1 cellular context compared by ENCODE assay signal in the genomic region with DNA sequence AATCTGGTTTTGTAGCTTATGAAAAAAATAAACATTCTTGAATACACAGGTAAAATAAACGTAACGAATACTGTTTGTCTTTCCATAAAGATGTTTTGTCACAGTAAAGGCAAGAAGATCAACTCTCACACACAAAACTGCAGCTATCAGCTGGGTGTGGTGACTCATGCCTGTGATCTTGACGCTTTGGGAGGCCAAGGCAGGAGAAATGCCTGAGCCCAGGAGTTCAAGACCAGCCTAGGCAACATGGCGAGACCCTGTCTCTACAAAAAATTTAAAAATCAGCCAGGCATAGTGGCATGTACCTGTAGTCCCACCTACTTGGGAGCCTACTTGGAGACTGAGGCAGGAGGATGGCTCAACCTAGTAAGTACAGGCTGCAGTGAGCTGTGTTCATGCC.
TF ChIP-seq lines count a peak whose summit lies in the region.

No MANE protein-coding gene starts in this region.

TF ChIP-seq in H1, 55 proteins besides CTCF, POLR2A, EP300 and RAD21:
- no peak for TF ChIP-seq TEAD4 (IDR thresholded peaks at IDR 0.05; ENCODE audit: low read depth, low read length)
- TF ChIP-seq JUND (IDR thresholded peaks at IDR 0.05; ENCODE audit: low read length): 0 out of 2 replicates have a peak, but pooled peaks have one; percentile 19
TF ChIP-seq in H1: peak in this region for 1.
